Comparison of ENCODE assay signal across 28 cellular contexts in genomic region chr19:3780786-3781304, GRCh38. TPM values are rescaled to one million over a fixed set of nuclear protein-coding genes. Genes with fewer than 3 reads are reported as not detected.
"Had no signal": no experiment of that assay in that cellular context is flagged by ENCODE, and none has a peak within 500 bp of the region (broad histone marks: within the 10 kb centered on the region; RNA-seq: fewer than 3 reads in every experiment).

No MANE protein-coding gene starts in this region.

- DNase-seq: activated B cell treated with CpG ODN at 0.5 μM for 24 hours; activated CD4-positive, alpha-beta memory T cell treated with anti-CD3 and anti-CD28 coated beads for 36 hours; activated CD4-positive, alpha-beta T cell treated with anti-CD3 and anti-CD28 coated beads for 36 hours; activated CD8-positive, alpha-beta memory T cell treated with anti-CD3 and anti-CD28 coated beads, Interleukin-2, amount 10 ng/mL, durations not matched to agents 7 days and 5 days; activated effector memory CD4-positive, alpha-beta T cell treated with anti-CD3 and anti-CD28 coated beads, Interleukin-2, amount 50 U/mL, for 16 hours; activated T-cell treated with anti-CD3 and anti-CD28 coated beads for 4 hours; anterior cingulate cortex; body of pancreas; effector CD4-positive, alpha-beta T cell; erythroblast; foreskin fibroblast; kidney; lower lobe of right lung; ovary; spleen; stimulated activated CD4-positive, alpha-beta T cell treated with anti-CD3 and anti-CD28 coated beads, Interleukin-4, amount 100 ng/mL, for 1 hour; stimulated activated naive CD4-positive, alpha-beta T cell; testis; trophoblast cell; uterus had no signal

- H3K27ac ChIP-seq: body of pancreas, cardiac muscle cell, lower lobe of right lung, ovary, prostate gland, spleen, testis, uterus had no signal

- H3K9me3 Mint-ChIP-seq: activated naive CD4-positive, alpha-beta T cell treated with anti-CD3 and anti-CD28 coated beads, Interleukin-2, amount 50 U/mL, for 24 hours had no signal

- H3K9me3 ChIP-seq: prostate gland, testis had no signal

- H3K4me3 ChIP-seq: body of pancreas, cardiac muscle cell, lower lobe of right lung, ovary, prostate gland, spleen, testis, uterus had no signal

- H3K27me3 Mint-ChIP-seq: activated CD4-positive, alpha-beta memory T cell treated with anti-CD3 and anti-CD28 coated beads for 36 hours; activated CD4-positive, alpha-beta T cell treated with anti-CD3 and anti-CD28 coated beads for 36 hours; activated CD8-positive, alpha-beta memory T cell treated with anti-CD3 and anti-CD28 coated beads, Interleukin-2, amount 10 ng/mL, durations not matched to agents 7 days and 5 days; activated naive CD4-positive, alpha-beta T cell treated with anti-CD3 and anti-CD28 coated beads, Interleukin-2, amount 50 U/mL, for 24 hours; naive thymus-derived CD8-positive, alpha-beta T cell had no signal

- H3K36me3 ChIP-seq: cardiac muscle cell, lower lobe of right lung, ovary, prostate gland, uterus had no signal

- H3K27ac Mint-ChIP-seq: activated B cell treated with CpG ODN at 0.5 μM for 24 hours; activated CD4-positive, alpha-beta memory T cell treated with anti-CD3 and anti-CD28 coated beads for 36 hours; activated CD4-positive, alpha-beta T cell treated with anti-CD3 and anti-CD28 coated beads for 36 hours; activated CD8-positive, alpha-beta memory T cell treated with anti-CD3 and anti-CD28 coated beads, Interleukin-2, amount 10 ng/mL, durations not matched to agents 7 days and 5 days; activated naive CD4-positive, alpha-beta T cell treated with anti-CD3 and anti-CD28 coated beads, Interleukin-2, amount 50 U/mL, for 24 hours had no signal

- H3K27me3 ChIP-seq: body of pancreas, ovary, testis had no signal

- H3K4me1 ChIP-seq: lower lobe of right lung, prostate gland, testis, uterus had no signal

- ATAC-seq: activated CD4-positive, alpha-beta T cell treated with anti-CD3 and anti-CD28 coated beads for 36 hours; activated CD8-positive, alpha-beta memory T cell treated with anti-CD3 and anti-CD28 coated beads, Interleukin-2, amount 10 ng/mL, durations not matched to agents 7 days and 5 days; body of pancreas; left lobe of liver; lower lobe of right lung; naive thymus-derived CD8-positive, alpha-beta T cell had no signal

- H3K4me3 Mint-ChIP-seq: activated B cell treated with CpG ODN at 0.5 μM for 24 hours; activated CD4-positive, alpha-beta memory T cell treated with anti-CD3 and anti-CD28 coated beads for 36 hours; activated CD4-positive, alpha-beta T cell treated with anti-CD3 and anti-CD28 coated beads for 36 hours; activated CD8-positive, alpha-beta memory T cell treated with anti-CD3 and anti-CD28 coated beads, Interleukin-2, amount 10 ng/mL, durations not matched to agents 7 days and 5 days; activated naive CD4-positive, alpha-beta T cell treated with anti-CD3 and anti-CD28 coated beads, Interleukin-2, amount 50 U/mL, for 24 hours; naive thymus-derived CD8-positive, alpha-beta T cell had no signal

RNA-seq across cellular contexts. Expression of gene MATK, which starts 5.3 kb away (rescaled TPM):
- total RNA-seq: glomerular endothelial cell had no signal
- polyA plus RNA-seq: fibroblast of lung had no signal

RNA-seq across cellular contexts. Expression of gene RAX2, which starts 8.8 kb away (rescaled TPM):
- total RNA-seq: activated B cell treated with CpG ODN at 0.5 μM for 24 hours; activated CD4-positive, alpha-beta memory T cell treated with anti-CD3 and anti-CD28 coated beads for 36 hours; activated CD4-positive, alpha-beta T cell treated with anti-CD3 and anti-CD28 coated beads for 36 hours; activated CD8-positive, alpha-beta memory T cell treated with anti-CD3 and anti-CD28 coated beads, Interleukin-2, amount 10 ng/mL, durations not matched to agents 7 days and 5 days; body of pancreas; cardiac muscle cell; cerebellum; fibroblast of lung; glomerular endothelial cell; kidney; left lobe of liver; lower lobe of right lung; naive thymus-derived CD8-positive, alpha-beta T cell; prostate gland; spleen had no signal
- polyA plus RNA-seq: cardiac muscle cell; fibroblast of lung; naive thymus-derived CD8-positive, alpha-beta T cell; spleen had no signal
